ENCODE assay signal across 8 cellular contexts in genomic region chr3:52144034-52144795, GRCh38. TPM values are rescaled to one million over a fixed set of nuclear protein-coding genes. Genes with fewer than 3 reads are reported as not detected.
DNase-seq lines count a peak whose midpoint lies in the region; ATAC-seq and TF ChIP-seq lines count a peak whose summit lies in the region.

No MANE protein-coding gene starts in this region.

- H3K27me3 ChIP-seq in HL-60 (ENCODE audit: insufficient read depth, poor library complexity, severe bottlenecking), result no peaks in the 10 kb centered on the region
- no peaks in the 10 kb centered on the region for H3K27me3 ChIP-seq in neutrophil

- TF ChIP-seq CTCF in GM10248 (IDR thresholded peaks at IDR 0.05; ENCODE audit: control extremely low read depth, extremely low read depth, low read depth, missing control alignments), result peak; percentile 95
- peak; percentile 87 for TF ChIP-seq CTCF in HL-60 (IDR thresholded peaks at IDR 0.05; ENCODE audit: insufficient read depth, low read length)
- TF ChIP-seq CTCF in fibroblast of pulmonary artery (IDR thresholded peaks at IDR 0.05; ENCODE audit: low read length, missing control alignments), result peak; percentile 98
- peak; percentile 95 for TF ChIP-seq CTCF in neutrophil (IDR thresholded peaks at IDR 0.05)

- H3K4me3 ChIP-seq in HL-60 (replicated peaks; ENCODE audit: insufficient read depth, low read length) (no peak overlapping the region), fibroblast of pulmonary artery (replicated peaks; ENCODE audit: low read depth, low read length) (no peak overlapping the region), neutrophil (ENCODE audit: low read depth in 1 of 2, low read length in 1 of 2) (no peak overlapping the region)

- CTCF ChIA-PET in GM10248 (lab: Yijun Ruan, JAX), result interaction anchor here (0.7 to 11.7 kb wide), 32 partner anchors 8 to 472 kb away, joined by 3 to 172 read pairs (median 4); partner anchors contain the start of genes ABHD14B, ACY1, DUSP7 and POC1A

- no peaks in the 10 kb centered on the region for H3K9me3 ChIP-seq in neutrophil

- DNase-seq in GM10248 (ENCODE audit: extremely low spot score), result peak; percentile 88
- DNase-seq in HL-60 (ENCODE audit: low read depth in 1 of 2, low spot score in 1 of 2), result peak; percentile 62 to 83
- DNase-seq in RPMI7951 (ENCODE audit: low read depth), result peak; percentile 74
- peak; percentile 71 for DNase-seq in activated T-helper 2 cell treated with anti-CD3 and anti-CD28 coated beads, Interferon-gamma antibody, Interleukin-2, Interleukin-4, amounts not matched to agents 10 μg/mL and 5 μg/mL and 100 μg/mL, durations not matched to agents 14 hours and 24 hours and 36 hours (ENCODE audit: low spot score)
- DNase-seq in fibroblast of pulmonary artery (ENCODE audit: low read depth), result peak; percentile 85
- peak; percentile 37 for DNase-seq in stromal cell of bone marrow (ENCODE audit: low read depth)

- peaks cover 60% of the 10 kb centered on the region for H3K36me3 ChIP-seq in neutrophil

- no peak for ATAC-seq in HG03095 (IDR thresholded peaks at IDR 0.05; ENCODE audit: unreplicated experiment)

- no peak overlapping the region for H3K27ac Mint-ChIP-seq in activated T-helper 2 cell treated with anti-CD3 and anti-CD28 coated beads, Interferon-gamma antibody, Interleukin-2, Interleukin-4, amounts not matched to agents 10 μg/mL and 5 μg/mL and 100 μg/mL, durations not matched to agents 14 hours and 24 hours and 36 hours

- no peaks in the 10 kb centered on the region for H3K9me3 Mint-ChIP-seq in activated T-helper 2 cell treated with anti-CD3 and anti-CD28 coated beads, Interferon-gamma antibody, Interleukin-2, Interleukin-4, amounts not matched to agents 10 μg/mL and 5 μg/mL and 100 μg/mL, durations not matched to agents 14 hours and 24 hours and 36 hours

- H3K27me3 Mint-ChIP-seq in activated T-helper 2 cell treated with anti-CD3 and anti-CD28 coated beads, Interferon-gamma antibody, Interleukin-2, Interleukin-4, amounts not matched to agents 10 μg/mL and 5 μg/mL and 100 μg/mL, durations not matched to agents 14 hours and 24 hours and 36 hours (ENCODE audit: low read depth), result no peaks in the 10 kb centered on the region

- H3K4me1 Mint-ChIP-seq in activated T-helper 2 cell treated with anti-CD3 and anti-CD28 coated beads, Interferon-gamma antibody, Interleukin-2, Interleukin-4, amounts not matched to agents 10 μg/mL and 5 μg/mL and 100 μg/mL, durations not matched to agents 14 hours and 24 hours and 36 hours (ENCODE audit: low read depth), result peaks cover 6% of the 10 kb centered on the region

- H3K4me1 ChIP-seq in neutrophil (ENCODE audit: control insufficient read depth in 1 of 2, insufficient read depth in 1 of 2, low read depth in 1 of 2, low read length in 1 of 2), result no peaks in the 10 kb centered on the region

- POLR2A ChIA-PET in GM10248 (lab: Yijun Ruan, JAX), result interaction anchor here (0.7 kb wide), 1 partner anchor 8 kb away, joined by 3 read pairs; no protein-coding TSS in a partner anchor

- no peak overlapping the region for H3K27ac ChIP-seq in HL-60 (replicated peaks)
- H3K27ac ChIP-seq in neutrophil, result peak overlapping the region; percentile 18

- intact Hi-C loops in activated T-helper 2 cell treated with anti-CD3 and anti-CD28 coated beads, Interferon-gamma antibody, Interleukin-2, Interleukin-4, amounts not matched to agents 10 μg/mL and 5 μg/mL and 100 μg/mL, durations not matched to agents 14 hours and 24 hours and 36 hours (cut with micrococcal nuclease), result loop anchor here (1.0 kb wide), 1 partner anchor 143 kb away; no protein-coding TSS in a partner anchor

- H3K36me3 Mint-ChIP-seq in activated T-helper 2 cell treated with anti-CD3 and anti-CD28 coated beads, Interferon-gamma antibody, Interleukin-2, Interleukin-4, amounts not matched to agents 10 μg/mL and 5 μg/mL and 100 μg/mL, durations not matched to agents 14 hours and 24 hours and 36 hours (ENCODE audit: low read depth), result peaks cover 45% of the 10 kb centered on the region

- H3K4me3 Mint-ChIP-seq in activated T-helper 2 cell treated with anti-CD3 and anti-CD28 coated beads, Interferon-gamma antibody, Interleukin-2, Interleukin-4, amounts not matched to agents 10 μg/mL and 5 μg/mL and 100 μg/mL, durations not matched to agents 14 hours and 24 hours and 36 hours (ENCODE audit: low read depth), result no peak overlapping the region

RNA-seq across cellular contexts. Expression of gene POC1A, which starts 10.0 kb away (rescaled TPM):
- 20.4 and 21.4 TPM in 2 replicates for total RNA-seq in RPMI7951 (2014; rRNA removed; shearing (Covaris generic))
- 20.4 and 22.2 TPM in 2 replicates for total RNA-seq in activated T-helper 2 cell treated with anti-CD3 and anti-CD28 coated beads, Interferon-gamma antibody, Interleukin-2, Interleukin-4, amounts not matched to agents 10 μg/mL and 5 μg/mL and 100 μg/mL, durations not matched to agents 14 hours and 24 hours and 36 hours

RNA-seq across cellular contexts. Expression of gene ALAS1, which starts 53.7 kb away (rescaled TPM):
- total RNA-seq in RPMI7951 (2014; rRNA removed; shearing (Covaris generic)), result 32.0 and 37.6 TPM in 2 replicates
- total RNA-seq in activated T-helper 2 cell treated with anti-CD3 and anti-CD28 coated beads, Interferon-gamma antibody, Interleukin-2, Interleukin-4, amounts not matched to agents 10 μg/mL and 5 μg/mL and 100 μg/mL, durations not matched to agents 14 hours and 24 hours and 36 hours, result 117 and 123 TPM in 2 replicates

Comparison
In these comparisons a context has a peak if more than half of its experiments do, and no peak if none do; other contexts are left out.
1. DNase-seq: peak in every context shown above with its lines; median percentile 88 in GM10248; 85 in fibroblast of pulmonary artery; 74 in RPMI7951; 72 in HL-60; 71 in activated T-helper 2 cell treated with anti-CD3 and anti-CD28 coated beads, Interferon-gamma antibody, Interleukin-2, Interleukin-4, amounts not matched to agents 10 μg/mL and 5 μg/mL and 100 μg/mL, durations not matched to agents 14 hours and 24 hours and 36 hours; 37 in stromal cell of bone marrow.